Comparison of ENCODE assay signal across 1 cellular context in genomic region chr2:241771286-241772062, GRCh38.
TF ChIP-seq lines count a peak whose summit lies in the region.

No MANE protein-coding gene starts in this region.

TF ChIP-seq in HepG2, 621 proteins besides CTCF, POLR2A, EP300 and RAD21 (continued from another document and continues in another):
- TF ChIP-seq, protein P1, sequence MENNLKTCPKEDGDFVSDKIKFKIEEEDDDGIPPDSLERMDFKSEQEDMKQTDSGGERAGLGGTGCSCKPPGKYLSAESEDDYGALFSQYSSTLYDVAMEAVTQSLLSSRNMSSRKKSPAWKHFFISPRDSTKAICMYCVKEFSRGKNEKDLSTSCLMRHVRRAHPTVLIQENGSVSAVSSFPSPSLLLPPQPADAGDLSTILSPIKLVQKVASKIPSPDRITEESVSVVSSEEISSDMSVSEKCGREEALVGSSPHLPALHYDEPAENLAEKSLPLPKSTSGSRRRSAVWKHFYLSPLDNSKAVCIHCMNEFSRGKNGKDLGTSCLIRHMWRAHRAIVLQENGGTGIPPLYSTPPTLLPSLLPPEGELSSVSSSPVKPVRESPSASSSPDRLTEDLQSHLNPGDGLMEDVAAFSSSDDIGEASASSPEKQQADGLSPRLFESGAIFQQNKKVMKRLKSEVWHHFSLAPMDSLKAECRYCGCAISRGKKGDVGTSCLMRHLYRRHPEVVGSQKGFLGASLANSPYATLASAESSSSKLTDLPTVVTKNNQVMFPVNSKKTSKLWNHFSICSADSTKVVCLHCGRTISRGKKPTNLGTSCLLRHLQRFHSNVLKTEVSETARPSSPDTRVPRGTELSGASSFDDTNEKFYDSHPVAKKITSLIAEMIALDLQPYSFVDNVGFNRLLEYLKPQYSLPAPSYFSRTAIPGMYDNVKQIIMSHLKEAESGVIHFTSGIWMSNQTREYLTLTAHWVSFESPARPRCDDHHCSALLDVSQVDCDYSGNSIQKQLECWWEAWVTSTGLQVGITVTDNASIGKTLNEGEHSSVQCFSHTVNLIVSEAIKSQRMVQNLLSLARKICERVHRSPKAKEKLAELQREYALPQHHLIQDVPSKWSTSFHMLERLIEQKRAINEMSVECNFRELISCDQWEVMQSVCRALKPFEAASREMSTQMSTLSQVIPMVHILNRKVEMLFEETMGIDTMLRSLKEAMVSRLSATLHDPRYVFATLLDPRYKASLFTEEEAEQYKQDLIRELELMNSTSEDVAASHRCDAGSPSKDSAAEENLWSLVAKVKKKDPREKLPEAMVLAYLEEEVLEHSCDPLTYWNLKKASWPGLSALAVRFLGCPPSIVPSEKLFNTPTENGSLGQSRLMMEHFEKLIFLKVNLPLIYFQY (CRISPR knock-in tag; IDR thresholded peaks at IDR 0.05; ENCODE audit: borderline replicate concordance): 0 out of 2 replicates have a peak, but pooled peaks have one; percentile 19
- TF ChIP-seq SUZ12 (IDR thresholded peaks at IDR 0.05; ENCODE audit: low read depth, low read length) (no peak), HNRNPK (IDR thresholded peaks at IDR 0.05; ENCODE audit: low read depth, low read length, poor library complexity, severe bottlenecking) (peak; percentile 5), MAZ (IDR thresholded peaks at IDR 0.05; ENCODE audit: borderline replicate concordance, low read depth, low read length) (0 out of 2 replicates have a peak, but pooled peaks have one; percentile 32), MAZ (CRISPR knock-in tag; IDR thresholded peaks at IDR 0.05; ENCODE audit: low read depth) (0 out of 2 replicates have a peak, but pooled peaks have one; percentile 30), PRDM10 (CRISPR knock-in tag; IDR thresholded peaks at IDR 0.05; ENCODE audit: low read depth) (no peak; the same call in 1 of the 2 replicates), ZNF792 (CRISPR knock-in tag; IDR thresholded peaks at IDR 0.05) (peak; percentile 76; the same call in 1 of the 2 replicates), POLR2AphosphoS5 (IDR thresholded peaks at IDR 0.05; ENCODE audit: low read depth, low read length) (peak; percentile 84), ZFP90 (CRISPR knock-in tag; IDR thresholded peaks at IDR 0.05; ENCODE audit: borderline replicate concordance) (peak; percentile 15; the same call in 1 of the 2 replicates), ZNF749 (CRISPR knock-in tag; IDR thresholded peaks at IDR 0.05; ENCODE audit: borderline replicate concordance) (peak; percentile 59; the same call in 1 of the 2 replicates), BRD4 (CRISPR knock-in tag; IDR thresholded peaks at IDR 0.05) (peak; percentile 85), TGIF2 (CRISPR knock-in tag; IDR thresholded peaks at IDR 0.05) (peak; percentile 20), CBX1 (IDR thresholded peaks at IDR 0.05; ENCODE audit: low read depth) (peak; percentile 22), MIER3 (CRISPR knock-in tag; IDR thresholded peaks at IDR 0.05; ENCODE audit: borderline replicate concordance) (0 out of 2 replicates have a peak, but pooled peaks have one; percentile 49), ZNF605 (CRISPR knock-in tag; IDR thresholded peaks at IDR 0.05) (peak; percentile 68; the same call in 1 of the 2 replicates), ZBTB20 (CRISPR knock-in tag; IDR thresholded peaks at IDR 0.05; ENCODE audit: borderline replicate concordance, low read depth) (peak; percentile 73; the same call in 1 of the 2 replicates), FOXP4 (CRISPR knock-in tag; IDR thresholded peaks at IDR 0.05) (peak; percentile 53; the same call in 1 of the 2 replicates), CSRNP2 (CRISPR knock-in tag; conservative IDR thresholded peaks at IDR 0.05; ENCODE audit: low read depth) (0 out of 2 replicates have a peak, but pooled peaks have one; percentile 55), ZNF337 (CRISPR knock-in tag; IDR thresholded peaks at IDR 0.05; ENCODE audit: borderline replicate concordance, low read depth) (0 out of 2 replicates have a peak, but pooled peaks have one; percentile 43), TEAD2 (CRISPR knock-in tag; IDR thresholded peaks at IDR 0.05) (no peak; the same call in 1 of the 2 replicates), SMAD1 (CRISPR knock-in tag; IDR thresholded peaks at IDR 0.05; ENCODE audit: borderline replicate concordance, low read depth) (no peak), CBX5 (CRISPR knock-in tag; IDR thresholded peaks at IDR 0.05; ENCODE audit: borderline replicate concordance) (peak; percentile 20; the same call in 1 of the 2 replicates), PHF21A (CRISPR knock-in tag; IDR thresholded peaks at IDR 0.05) (peak; percentile 72; the same call in 1 of the 2 replicates), NFKB2 (CRISPR knock-in tag; IDR thresholded peaks at IDR 0.05; ENCODE audit: borderline replicate concordance) (no peak), ZSCAN25 (CRISPR knock-in tag; IDR thresholded peaks at IDR 0.05) (peak; percentile 98), ZBTB39 (CRISPR knock-in tag; IDR thresholded peaks at IDR 0.05) (peak; percentile 80; the same call in 1 of the 2 replicates), ZNF276 (CRISPR knock-in tag; IDR thresholded peaks at IDR 0.05; ENCODE audit: low read depth) (peak; percentile 47; the same call in 1 of the 2 replicates), ELF4 (CRISPR knock-in tag; IDR thresholded peaks at IDR 0.05; ENCODE audit: borderline replicate concordance) (no peak), GTF3A (CRISPR knock-in tag; conservative IDR thresholded peaks at IDR 0.05) (peak; percentile 47; the same call in 1 of the 2 replicates)
- TF ChIP-seq, protein P2, sequence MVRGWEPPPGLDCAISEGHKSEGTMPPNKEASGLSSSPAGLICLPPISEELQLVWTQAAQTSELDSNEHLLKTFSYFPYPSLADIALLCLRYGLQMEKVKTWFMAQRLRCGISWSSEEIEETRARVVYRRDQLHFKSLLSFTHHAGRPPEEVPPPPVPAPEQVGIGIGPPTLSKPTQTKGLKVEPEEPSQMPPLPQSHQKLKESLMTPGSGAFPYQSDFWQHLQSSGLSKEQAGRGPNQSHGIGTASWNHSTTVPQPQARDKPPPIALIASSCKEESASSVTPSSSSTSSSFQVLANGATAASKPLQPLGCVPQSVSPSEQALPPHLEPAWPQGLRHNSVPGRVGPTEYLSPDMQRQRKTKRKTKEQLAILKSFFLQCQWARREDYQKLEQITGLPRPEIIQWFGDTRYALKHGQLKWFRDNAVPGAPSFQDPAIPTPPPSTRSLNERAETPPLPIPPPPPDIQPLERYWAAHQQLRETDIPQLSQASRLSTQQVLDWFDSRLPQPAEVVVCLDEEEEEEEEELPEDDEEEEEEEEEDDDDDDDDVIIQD (CRISPR knock-in tag; IDR thresholded peaks at IDR 0.05; ENCODE audit: low read depth): no peak
- TF ChIP-seq, protein P3, sequence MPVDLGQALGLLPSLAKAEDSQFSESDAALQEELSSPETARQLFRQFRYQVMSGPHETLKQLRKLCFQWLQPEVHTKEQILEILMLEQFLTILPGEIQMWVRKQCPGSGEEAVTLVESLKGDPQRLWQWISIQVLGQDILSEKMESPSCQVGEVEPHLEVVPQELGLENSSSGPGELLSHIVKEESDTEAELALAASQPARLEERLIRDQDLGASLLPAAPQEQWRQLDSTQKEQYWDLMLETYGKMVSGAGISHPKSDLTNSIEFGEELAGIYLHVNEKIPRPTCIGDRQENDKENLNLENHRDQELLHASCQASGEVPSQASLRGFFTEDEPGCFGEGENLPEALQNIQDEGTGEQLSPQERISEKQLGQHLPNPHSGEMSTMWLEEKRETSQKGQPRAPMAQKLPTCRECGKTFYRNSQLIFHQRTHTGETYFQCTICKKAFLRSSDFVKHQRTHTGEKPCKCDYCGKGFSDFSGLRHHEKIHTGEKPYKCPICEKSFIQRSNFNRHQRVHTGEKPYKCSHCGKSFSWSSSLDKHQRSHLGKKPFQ (CRISPR knock-in tag; IDR thresholded peaks at IDR 0.05; ENCODE audit: insufficient replicate concordance): peak; percentile 88
- TF ChIP-seq, protein P4, sequence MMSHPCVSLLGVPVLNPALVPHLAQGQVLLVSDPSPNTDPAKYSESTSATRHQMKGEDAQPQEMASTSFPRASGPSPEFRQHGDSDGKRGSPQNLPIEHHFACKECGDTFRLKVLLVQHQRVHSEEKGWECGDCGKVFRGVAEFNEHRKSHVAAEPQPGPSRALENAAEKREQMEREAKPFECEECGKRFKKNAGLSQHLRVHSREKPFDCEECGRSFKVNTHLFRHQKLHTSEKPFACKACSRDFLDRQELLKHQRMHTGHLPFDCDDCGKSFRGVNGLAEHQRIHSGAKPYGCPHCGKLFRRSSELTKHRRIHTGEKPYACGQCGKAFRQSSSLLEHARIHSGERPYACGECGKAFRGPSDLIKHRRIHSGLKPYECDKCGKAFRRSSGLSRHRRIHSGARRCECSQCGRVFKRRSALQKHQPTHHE (CRISPR knock-in tag; IDR thresholded peaks at IDR 0.05; ENCODE audit: borderline replicate concordance): peak; percentile 37; the same call in 1 of the 2 replicates
- TF ChIP-seq, protein P5, sequence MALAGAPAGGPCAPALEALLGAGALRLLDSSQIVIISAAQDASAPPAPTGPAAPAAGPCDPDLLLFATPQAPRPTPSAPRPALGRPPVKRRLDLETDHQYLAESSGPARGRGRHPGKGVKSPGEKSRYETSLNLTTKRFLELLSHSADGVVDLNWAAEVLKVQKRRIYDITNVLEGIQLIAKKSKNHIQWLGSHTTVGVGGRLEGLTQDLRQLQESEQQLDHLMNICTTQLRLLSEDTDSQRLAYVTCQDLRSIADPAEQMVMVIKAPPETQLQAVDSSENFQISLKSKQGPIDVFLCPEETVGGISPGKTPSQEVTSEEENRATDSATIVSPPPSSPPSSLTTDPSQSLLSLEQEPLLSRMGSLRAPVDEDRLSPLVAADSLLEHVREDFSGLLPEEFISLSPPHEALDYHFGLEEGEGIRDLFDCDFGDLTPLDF (CRISPR knock-in tag; IDR thresholded peaks at IDR 0.05): no peak; the same call in 1 of the 2 replicates
